8 cellular contexts compared by ENCODE assay signal in genomic region chr11:57713849-57714248, GRCh38. TPM values are rescaled to one million over a fixed set of nuclear protein-coding genes. Genes with fewer than 3 reads are reported as not detected.
DNase-seq lines count a peak whose midpoint lies in the region; FAIRE-seq and TF ChIP-seq lines count a peak whose summit lies in the region.

No MANE protein-coding gene starts in this region.

- H3K4ac ChIP-seq in trophoblast cell (ENCODE audit: low read depth, low read length): peak overlapping the region; percentile 76

- no peaks in the 10 kb centered on the region for H3K9me2 ChIP-seq in PC-9 (ENCODE audit: insufficient read depth)

- no peak overlapping the region for H2AFZ ChIP-seq in PC-9
- H2AFZ ChIP-seq in endothelial cell of umbilical vein (ENCODE audit: low read depth, low read length): no peak overlapping the region
- H2AFZ ChIP-seq in trophoblast cell (ENCODE audit: insufficient read depth, low read length, poor library complexity): no peak overlapping the region

- H4K8ac ChIP-seq in trophoblast cell (ENCODE audit: low read depth, low read length): no peak overlapping the region

- H3K4me1 ChIP-seq in PC-9 (replicated peaks; ENCODE audit: insufficient read depth): peaks cover 25% of the 10 kb centered on the region
- H3K4me1 ChIP-seq in endothelial cell of umbilical vein (ENCODE audit: control insufficient read depth, extremely low read depth, insufficient read depth, low read length): peaks cover 18% of the 10 kb centered on the region
- H3K4me1 ChIP-seq in trophoblast cell (ENCODE audit: control insufficient read depth in 1 of 2, insufficient read depth in 2 of 2, low read length in 2 of 2): peaks cover 0 to 8% of the 10 kb centered on the region in 2 experiments

- H3K4me2 ChIP-seq in PC-9: peak overlapping the region; percentile 99
- peak overlapping the region; percentile 26 for H3K4me2 ChIP-seq in endothelial cell of umbilical vein (ENCODE audit: insufficient read depth, low read length)
- H3K4me2 ChIP-seq in trophoblast cell (ENCODE audit: low read length): peak overlapping the region; percentile 63

- peaks cover 23% of the 10 kb centered on the region; the same call in 1 of the 2 replicates for H3F3A ChIP-seq in PC-9 (ENCODE audit: insufficient read depth, low read depth)

- no peak overlapping the region for H2BK120ac ChIP-seq in trophoblast cell (ENCODE audit: insufficient read depth, low read length, poor library complexity)

- no peak overlapping the region for H3K14ac ChIP-seq in trophoblast cell (ENCODE audit: low read length)

- intact Hi-C loops in PC-9 (cut with micrococcal nuclease; ENCODE audit: unreplicated experiment): loop anchor here (2.0 kb wide), 1 partner anchor 183 kb away; the partner anchor contains the start of gene TIMM10
- intact Hi-C loops in endothelial cell of umbilical vein (cut with micrococcal nuclease): loop anchor here (2.0 kb wide), 2 partner anchors 289 to 865 kb away; partner anchors contain the start of gene ZFP91

- H3K79me1 ChIP-seq in trophoblast cell (ENCODE audit: low read length): peaks cover 7% of the 10 kb centered on the region

- no peak overlapping the region for H4K91ac ChIP-seq in trophoblast cell (ENCODE audit: low read depth, low read length)

- H3K9ac ChIP-seq in endothelial cell of umbilical vein (replicated peaks; ENCODE audit: extremely low read depth, insufficient read depth, low read length) (no peak overlapping the region), trophoblast cell (ENCODE audit: low read length) (no peak overlapping the region)

- dilution Hi-C loops in endothelial cell of umbilical vein (cut with MboI; ENCODE audit: extremely low pct_ligation_motif_present, low sequenced_read_pairs): no loop called here

- FAIRE-seq in endothelial cell of umbilical vein (lab: Jason Lieb, UNC) (no peak), GM12892 (lab: Jason Lieb, UNC) (no peak)

- no peaks in the 10 kb centered on the region for H3K9me3 ChIP-seq in PC-9 (ENCODE audit: insufficient read depth, low read depth)
- no peaks in the 10 kb centered on the region for H3K9me3 ChIP-seq in endothelial cell of umbilical vein (replicated peaks; ENCODE audit: control insufficient read depth, insufficient read depth, low read length)
- H3K9me3 ChIP-seq in trophoblast cell (ENCODE audit: insufficient read depth, low read depth, low read length): peaks cover 2% of the 10 kb centered on the region

- H3K18ac ChIP-seq in trophoblast cell (ENCODE audit: low read length): no peak overlapping the region

- H2BK5ac ChIP-seq in trophoblast cell (ENCODE audit: low read depth, low read length, poor library complexity): no peak overlapping the region

- no peak overlapping the region for H2BK12ac ChIP-seq in trophoblast cell (ENCODE audit: low read length)

- H3K27ac ChIP-seq in PC-9 (no peak overlapping the region), endothelial cell of umbilical vein (ENCODE audit: insufficient read depth, low read depth, low read length) (no peak overlapping the region), trophoblast cell (ENCODE audit: low read depth, low read length) (no peak overlapping the region)

- no CpG with 5 or more reads among the region's 2 CpGs for WGBS in trophoblast cell (ENCODE audit: extremely low coverage, insufficient coverage, insufficient read length)

- H4K20me1 ChIP-seq in PC-9 (ENCODE audit: insufficient read depth): peaks cover 23% of the 10 kb centered on the region
- no peaks in the 10 kb centered on the region for H4K20me1 ChIP-seq in endothelial cell of umbilical vein (replicated peaks; ENCODE audit: control insufficient read depth, extremely low read depth, insufficient read depth, low read length)

- POLR2A ChIA-PET in PC-9 (lab: Charles Lee; ENCODE audit: unreplicated experiment) (no interaction called here), endothelial cell of umbilical vein (lab: Charles Lee) (no interaction called here)

- no peak overlapping the region for H3K23ac ChIP-seq in trophoblast cell (ENCODE audit: low read length)

- DNase-seq in GM12864 (ENCODE audit: low read depth): no peak
- no peak for DNase-seq in PC-9
- no peak for DNase-seq in endothelial cell of umbilical vein (ENCODE audit: low read depth, low spot score)
- no peak for DNase-seq in trophoblast cell
- no peak for DNase-seq in stimulated activated naive CD4-positive, alpha-beta T cell treated with Interleukin-2 at 50 U/mL for 16 hours (lab: John Stamatoyannopoulos, UW)
- no peak for DNase-seq in occipital lobe (lab: John Stamatoyannopoulos, UW)
- no peak for DNase-seq in GM12892 (ENCODE audit: insufficient read length)
- DNase-seq in NCI-H2081 treated with DMSO at 0.1 percent for 48 hours (lab: John Stamatoyannopoulos, UW): no peak

- H2AK5ac ChIP-seq in trophoblast cell (ENCODE audit: low read length): no peak overlapping the region

- BruUV-seq in PC-9 (replicated peaks; lab: Mats Ljungman, UMichigan) (no TSS peak), endothelial cell of umbilical vein (replicated peaks; lab: Mats Ljungman, UMichigan) (no TSS peak)

- H3K27me3 ChIP-seq in PC-9 (ENCODE audit: insufficient read depth, low read depth) (no peaks in the 10 kb centered on the region), endothelial cell of umbilical vein (ENCODE audit: control insufficient read depth in 2 of 2, insufficient read depth in 2 of 2, low read length in 2 of 2) (no peaks in the 10 kb centered on the region), trophoblast cell (ENCODE audit: insufficient read depth, low read length) (no peaks in the 10 kb centered on the region)

- H4K12ac ChIP-seq in trophoblast cell (ENCODE audit: low read depth, low read length): no peak overlapping the region

- 0 out of 2 replicates have a peak, but pooled peaks cover 5% of the 10 kb centered on the region for H3K36me3 ChIP-seq in PC-9 (ENCODE audit: low read depth)
- no peaks in the 10 kb centered on the region for H3K36me3 ChIP-seq in endothelial cell of umbilical vein (ENCODE audit: control insufficient read depth in 2 of 2, extremely low read depth in 1 of 2, insufficient read depth in 2 of 2, low read length in 2 of 2)
- H3K36me3 ChIP-seq in trophoblast cell (ENCODE audit: control insufficient read depth in 1 of 2, insufficient read depth in 2 of 2, low read length in 2 of 2): peaks cover 5 to 6% of the 10 kb centered on the region in 2 experiments

- H3K4me3 ChIP-seq in GM12864 (ENCODE audit: low read depth, low read length) (peak overlapping the region; percentile 82), PC-9 (peak overlapping the region; percentile 97), endothelial cell of umbilical vein (replicated peaks in 1 of 3; ENCODE audit: insufficient read depth in 1 of 3, low read depth in 1 of 3, low read length in 3 of 3) (peak overlapping the region in 1 of 3 experiments; percentile 78), trophoblast cell (ENCODE audit: low read depth, low read length) (no peak overlapping the region)

- peaks cover 67% of the 10 kb centered on the region for H3K79me2 ChIP-seq in PC-9 (ENCODE audit: low read depth)
- H3K79me2 ChIP-seq in endothelial cell of umbilical vein (ENCODE audit: control insufficient read depth, insufficient read depth, low read length): peaks cover 46% of the 10 kb centered on the region
- H3K79me2 ChIP-seq in trophoblast cell (ENCODE audit: control insufficient read depth, insufficient read depth, low read length, poor library complexity): peaks cover 11% of the 10 kb centered on the region

- no peaks in the 10 kb centered on the region for H3K9me1 ChIP-seq in endothelial cell of umbilical vein (replicated peaks; ENCODE audit: control insufficient read depth, extremely low read depth, insufficient read depth, low read length)

- TF ChIP-seq CTCF in GM12864 (IDR thresholded peaks at IDR 0.05; ENCODE audit: low read depth, low read length, missing control alignments): no peak
- TF ChIP-seq CTCF in PC-9 (conservative IDR thresholded peaks at IDR 0.05): no peak
- no peak for TF ChIP-seq CTCF in endothelial cell of umbilical vein (IDR thresholded peaks at IDR 0.05; ENCODE audit: extremely low read depth in 1 of 2, insufficient read depth in 1 of 2, low read depth in 1 of 2, low read length in 2 of 2)

- no peak for TF ChIP-seq POLR2A in endothelial cell of umbilical vein (IDR thresholded peaks at IDR 0.05; ENCODE audit: low read depth, low read length)
- no peak for TF ChIP-seq POLR2A in GM12892 (IDR thresholded peaks at IDR 0.05; ENCODE audit: low read depth, low read length)

- CTCF ChIA-PET in PC-9 (lab: Charles Lee): interaction anchor here (0.9 to 1.1 kb wide), 2 partner anchors 38 to 87 kb away, joined by 3 read pairs; partner anchors contain the start of gene BTBD18
- CTCF ChIA-PET in endothelial cell of umbilical vein (lab: Charles Lee): interaction anchor here (1.0 to 2.7 kb wide), 3 partner anchors 28 to 87 kb away, joined by 4 to 11 read pairs (median 5); partner anchors contain the start of gene SELENOH

RNA-seq across cellular contexts. Expression of gene TMX2, which starts 1.5 kb away (rescaled TPM):
- total RNA-seq in PC-9 (2021) (124 and 138 TPM in 2 replicates), endothelial cell of umbilical vein (66.3 and 67.7 TPM in 2 replicates), occipital lobe (44.6 TPM)
- polyA plus RNA-seq in endothelial cell of umbilical vein: 52.7 and 55.9 TPM in 2 replicates
- polyA plus RNA-seq in endothelial cell of umbilical vein (2011; cell fraction: cytosol; rRNA removed): 56.8 and 63.8 TPM in 2 replicates
- polyA plus RNA-seq in endothelial cell of umbilical vein (2011; cell fraction: nucleus; rRNA removed): 78.1 and 79.1 TPM in 2 replicates
- 69.7 and 95.0 TPM in 2 replicates for polyA plus RNA-seq in endothelial cell of umbilical vein (2012)
- polyA minus RNA-seq in endothelial cell of umbilical vein: 112 TPM in 2 replicates
- 87.5 TPM for polyA minus RNA-seq in endothelial cell of umbilical vein (2011; cell fraction: cytosol; rRNA and poly(A)+ RNA removed)
- 61.1 and 67.4 TPM in 2 replicates for polyA minus RNA-seq in endothelial cell of umbilical vein (2011; cell fraction: nucleus; rRNA and poly(A)+ RNA removed)
- polyA plus RNA-seq in trophoblast cell (2013): 76.1 and 78.5 TPM in 2 replicates
- 51.9 TPM for polyA plus RNA-seq in GM12892 (2012; ENCODE audit: missing spikeins)

RNA-seq across cellular contexts. Expression of gene MED19, which starts 1.8 kb away (rescaled TPM):
- 25.3 and 26.9 TPM in 2 replicates for total RNA-seq in PC-9 (2021)
- total RNA-seq in endothelial cell of umbilical vein: 25.1 TPM in 2 replicates
- 48.0 and 80.3 TPM in 2 replicates for polyA plus RNA-seq in endothelial cell of umbilical vein
- polyA plus RNA-seq in endothelial cell of umbilical vein (2011; cell fraction: cytosol; rRNA removed): 31.8 and 39.5 TPM in 2 replicates
- 26.4 and 31.3 TPM in 2 replicates for polyA plus RNA-seq in endothelial cell of umbilical vein (2011; cell fraction: nucleus; rRNA removed)
- polyA plus RNA-seq in endothelial cell of umbilical vein (2012): 29.3 and 31.3 TPM in 2 replicates
- 12.7 and 14.7 TPM in 2 replicates for polyA minus RNA-seq in endothelial cell of umbilical vein
- polyA minus RNA-seq in endothelial cell of umbilical vein (2011; cell fraction: cytosol; rRNA and poly(A)+ RNA removed): 12.0 TPM
- polyA minus RNA-seq in endothelial cell of umbilical vein (2011; cell fraction: nucleus; rRNA and poly(A)+ RNA removed): 11.3 and 14.3 TPM in 2 replicates
- 32.5 and 33.4 TPM in 2 replicates for polyA plus RNA-seq in trophoblast cell (2013)
- total RNA-seq in occipital lobe: 27.1 TPM
- polyA plus RNA-seq in GM12892 (2012; ENCODE audit: missing spikeins): 12.4 TPM

RNA-seq across cellular contexts. Expression of gene SELENOH, which starts 27.4 kb away (rescaled TPM):
- total RNA-seq in PC-9 (2021) (211 and 318 TPM in 2 replicates), endothelial cell of umbilical vein (161 and 167 TPM in 2 replicates), occipital lobe (48.5 TPM)
- 218 and 247 TPM in 2 replicates for polyA plus RNA-seq in endothelial cell of umbilical vein
- 118 and 162 TPM in 2 replicates for polyA plus RNA-seq in endothelial cell of umbilical vein (2011; cell fraction: cytosol; rRNA removed)
- polyA plus RNA-seq in endothelial cell of umbilical vein (2011; cell fraction: nucleus; rRNA removed): 66.1 and 97.0 TPM in 2 replicates
- 120 and 149 TPM in 2 replicates for polyA plus RNA-seq in endothelial cell of umbilical vein (2012)
- 21.4 and 25.1 TPM in 2 replicates for polyA minus RNA-seq in endothelial cell of umbilical vein
- polyA minus RNA-seq in endothelial cell of umbilical vein (2011; cell fraction: cytosol; rRNA and poly(A)+ RNA removed): 41.6 TPM
- 26.5 and 33.3 TPM in 2 replicates for polyA minus RNA-seq in endothelial cell of umbilical vein (2011; cell fraction: nucleus; rRNA and poly(A)+ RNA removed)
- 198 and 199 TPM in 2 replicates for polyA plus RNA-seq in trophoblast cell (2013)
- 135 TPM for polyA plus RNA-seq in GM12892 (2012; ENCODE audit: missing spikeins)

RNA-seq across cellular contexts. Expression of gene BTBD18, which starts 37.8 kb away (rescaled TPM):
- total RNA-seq in PC-9 (2021) (not detected in 2 replicates), endothelial cell of umbilical vein (not detected in 2 replicates), occipital lobe (not detected)
- not detected in 2 replicates for polyA plus RNA-seq in endothelial cell of umbilical vein
- not detected in 2 replicates for polyA plus RNA-seq in endothelial cell of umbilical vein (2011; cell fraction: cytosol; rRNA removed)
- polyA plus RNA-seq in endothelial cell of umbilical vein (2011; cell fraction: nucleus; rRNA removed): not detected in 2 replicates
- polyA plus RNA-seq in endothelial cell of umbilical vein (2012): 0.07 TPM in 1 of 2 replicates, not detected in the other
- polyA minus RNA-seq in endothelial cell of umbilical vein: not detected in 2 replicates
- polyA minus RNA-seq in endothelial cell of umbilical vein (2011; cell fraction: cytosol; rRNA and poly(A)+ RNA removed): not detected
- not detected in 2 replicates for polyA minus RNA-seq in endothelial cell of umbilical vein (2011; cell fraction: nucleus; rRNA and poly(A)+ RNA removed)
- polyA plus RNA-seq in trophoblast cell (2013): not detected in 2 replicates
- 1.0 TPM for polyA plus RNA-seq in GM12892 (2012; ENCODE audit: missing spikeins)

RNA-seq across cellular contexts. Expression of gene ZDHHC5, which starts 45.9 kb away (rescaled TPM):
- total RNA-seq in PC-9 (2021): 94.2 and 101 TPM in 2 replicates
- total RNA-seq in endothelial cell of umbilical vein: 67.4 and 74.0 TPM in 2 replicates
- 52.9 and 61.1 TPM in 2 replicates for polyA plus RNA-seq in endothelial cell of umbilical vein
- 49.5 and 54.7 TPM in 2 replicates for polyA plus RNA-seq in endothelial cell of umbilical vein (2011; cell fraction: cytosol; rRNA removed)
- polyA plus RNA-seq in endothelial cell of umbilical vein (2011; cell fraction: nucleus; rRNA removed): 58.1 and 61.0 TPM in 2 replicates
- polyA plus RNA-seq in endothelial cell of umbilical vein (2012): 54.9 and 55.5 TPM in 2 replicates
- polyA minus RNA-seq in endothelial cell of umbilical vein: 110 and 138 TPM in 2 replicates
- polyA minus RNA-seq in endothelial cell of umbilical vein (2011; cell fraction: cytosol; rRNA and poly(A)+ RNA removed): 31.7 TPM
- 34.6 and 49.5 TPM in 2 replicates for polyA minus RNA-seq in endothelial cell of umbilical vein (2011; cell fraction: nucleus; rRNA and poly(A)+ RNA removed)
- 77.3 and 80.9 TPM in 2 replicates for polyA plus RNA-seq in trophoblast cell (2013)
- 18.6 TPM for total RNA-seq in occipital lobe
- polyA plus RNA-seq in GM12892 (2012; ENCODE audit: missing spikeins): 23.5 TPM

Comparison
In these comparisons a context has a peak if more than half of its experiments do, and no peak if none do; other contexts are left out.
1. H3K4me2 ChIP-seq: peak in every context shown above with its lines; median percentile 99 in PC-9; 63 in trophoblast cell; 26 in endothelial cell of umbilical vein.